In the genomic region with DNA sequence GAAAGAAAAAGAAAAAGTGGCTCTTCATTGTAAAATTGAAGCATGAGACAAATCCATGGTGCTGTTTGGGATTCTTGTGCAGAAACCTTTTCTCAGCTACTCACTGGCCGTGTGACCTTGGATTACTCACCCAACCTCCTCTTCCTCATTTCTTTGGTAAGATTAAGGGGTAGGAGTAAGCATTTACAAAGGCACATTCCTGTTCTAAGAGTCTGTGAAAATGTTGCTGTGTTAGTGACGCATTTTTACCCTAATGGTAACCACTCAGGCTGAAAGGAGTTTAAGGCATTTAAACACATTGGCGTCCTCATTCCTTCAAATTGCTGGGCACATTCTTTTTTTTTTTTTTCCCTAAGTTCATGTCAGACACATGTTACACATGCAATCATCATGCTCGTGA, we compare ENCODE assay signal across 17 cellular contexts. TPM values are rescaled to one million over a fixed set of nuclear protein-coding genes. Genes with fewer than 3 reads are reported as not detected.
DNase-seq lines count a peak whose midpoint lies in the region; ATAC-seq and TF ChIP-seq lines count a peak whose summit lies in the region.
"Had no signal": no experiment of that assay in that cellular context is flagged by ENCODE, and none has a peak within 500 bp of the region (broad histone marks: within the 10 kb centered on the region; RNA-seq: fewer than 3 reads in every experiment).

No MANE protein-coding gene starts in this region.

- peaks cover 17% of the 10 kb centered on the region for H3K4me1 Mint-ChIP-seq in endodermal cell
- peaks cover 9% of the 10 kb centered on the region for H3K4me1 Mint-ChIP-seq in activated CD8-positive, alpha-beta memory T cell treated with anti-CD3 and anti-CD28 coated beads, Interleukin-2, amount 10 ng/mL, durations not matched to agents 7 days and 5 days

- in situ Hi-C loops in astrocyte of the cerebellum (cut with HindIII; ENCODE audit: low sequenced_read_pairs), result no loop called here

- no peaks in the 10 kb centered on the region for H3K4me1 ChIP-seq in endodermal cell (ENCODE audit: control insufficient read depth, insufficient read depth, low read length)
- H3K4me1 ChIP-seq: pancreas had no signal

- H3K36me3 Mint-ChIP-seq in endodermal cell (ENCODE audit: low read depth), result peaks cover 22% of the 10 kb centered on the region
- H3K36me3 Mint-ChIP-seq in activated CD8-positive, alpha-beta memory T cell treated with anti-CD3 and anti-CD28 coated beads, Interleukin-2, amount 10 ng/mL, durations not matched to agents 7 days and 5 days, result no peaks in the 10 kb centered on the region

- CTCF ChIA-PET in activated CD8-positive, alpha-beta memory T cell treated with anti-CD3 and anti-CD28 coated beads, Interleukin-2, amount 10 ng/mL, durations not matched to agents 7 days and 5 days (lab: Charles Lee), result no interaction called here

- no peak for ATAC-seq in HG03175 (IDR thresholded peaks at IDR 0.05; ENCODE audit: unreplicated experiment)
- no peak for ATAC-seq in activated CD8-positive, alpha-beta memory T cell treated with anti-CD3 and anti-CD28 coated beads, Interleukin-2, amount 10 ng/mL, durations not matched to agents 7 days and 5 days
- ATAC-seq: heart left ventricle, pancreas had no signal

- peak; percentile 95 for DNase-seq in AG09309 (ENCODE audit: low read depth)
- DNase-seq in LHCN-M2 (ENCODE audit: low read depth), result peak; percentile 43
- peak; percentile 89 for DNase-seq in astrocyte of the cerebellum (ENCODE audit: low read depth)
- DNase-seq in kidney epithelial cell (ENCODE audit: low read depth), result peak; percentile 97
- DNase-seq in endodermal cell, result no peak
- DNase-seq in NCI-H82 (lab: John Stamatoyannopoulos, UW), result no peak
- no peak for DNase-seq in activated CD8-positive, alpha-beta memory T cell treated with anti-CD3 and anti-CD28 coated beads, Interleukin-2, amount 10 ng/mL, durations not matched to agents 7 days and 5 days
- DNase-seq: activated CD4-positive, alpha-beta T cell treated with anti-CD3 and anti-CD28 coated beads for 1 hour; C1 segment of cervical spinal cord; H7; heart left ventricle; pancreas; SHP77 had no signal

- no peak overlapping the region for H3K4me3 ChIP-seq in AG09309 (ENCODE audit: control insufficient read depth, low read depth, low read length)
- no peak overlapping the region for H3K4me3 ChIP-seq in astrocyte of the cerebellum (ENCODE audit: low read depth, low read length)
- H3K4me3 ChIP-seq in kidney epithelial cell (ENCODE audit: low read depth, low read length), result no peak overlapping the region
- H3K4me3 ChIP-seq in endodermal cell (ENCODE audit: low read length), result no peak overlapping the region
- H3K4me3 ChIP-seq: heart left ventricle, pancreas had no signal

- TF ChIP-seq CTCF in AG09309 (IDR thresholded peaks at IDR 0.05; ENCODE audit: control insufficient read depth, insufficient read depth, low read depth, low read length, missing control alignments) (no peak), astrocyte of the cerebellum (IDR thresholded peaks at IDR 0.05; ENCODE audit: low read depth, low read length, missing control alignments) (no peak), kidney epithelial cell (IDR thresholded peaks at IDR 0.05; ENCODE audit: insufficient read depth, low read length, poor library complexity, severe bottlenecking) (no peak), endodermal cell (conservative IDR thresholded peaks at IDR 0.05) (no peak)

- no peaks in the 10 kb centered on the region for H3K27me3 ChIP-seq in kidney epithelial cell (ENCODE audit: control insufficient read depth, insufficient read depth, low read length)
- H3K27me3 ChIP-seq in endodermal cell (ENCODE audit: control insufficient read depth, insufficient read depth, low read length, poor library complexity, severe bottlenecking), result no peaks in the 10 kb centered on the region
- H3K27me3 ChIP-seq: pancreas had no signal

- WGBS in endodermal cell (ENCODE audit: insufficient coverage in 1 of 2, insufficient read length in 1 of 2), 2 experiments, result 93 to 95% methylated on average over 4 of the region's 4 CpGs

- H3K9ac ChIP-seq in endodermal cell (ENCODE audit: extremely low read depth, low read length, poor library complexity, severe bottlenecking), result no peak overlapping the region
- H3K9ac ChIP-seq: KMS-11 had no signal

- H3K27ac Mint-ChIP-seq in endodermal cell, result no peak overlapping the region
- no peak overlapping the region for H3K27ac Mint-ChIP-seq in activated CD8-positive, alpha-beta memory T cell treated with anti-CD3 and anti-CD28 coated beads, Interleukin-2, amount 10 ng/mL, durations not matched to agents 7 days and 5 days
- H3K27ac Mint-ChIP-seq: activated T-helper 1 cell treated with anti-CD3 and anti-CD28 coated beads, Interleukin-12 subunit alpha, Interleukin-12 subunit beta, Interleukin-2, Interleukin-4 antibody, amounts not matched to agents 30 ng/mL and 10 ng/mL and 1 ng/mL, durations not matched to agents 14 hours and 24 hours and 36 hours had no signal

- H3K27ac ChIP-seq in endodermal cell (ENCODE audit: low read depth, low read length), result no peak overlapping the region
- H3K27ac ChIP-seq: heart left ventricle, KMS-11, pancreas had no signal

- no peak overlapping the region for H3K4me3 Mint-ChIP-seq in endodermal cell
- H3K4me3 Mint-ChIP-seq in activated CD8-positive, alpha-beta memory T cell treated with anti-CD3 and anti-CD28 coated beads, Interleukin-2, amount 10 ng/mL, durations not matched to agents 7 days and 5 days, result no peak overlapping the region
- H3K4me3 Mint-ChIP-seq: activated T-helper 1 cell treated with anti-CD3 and anti-CD28 coated beads, Interleukin-12 subunit alpha, Interleukin-12 subunit beta, Interleukin-2, Interleukin-4 antibody, amounts not matched to agents 30 ng/mL and 10 ng/mL and 1 ng/mL, durations not matched to agents 14 hours and 24 hours and 36 hours; central memory CD8-positive, alpha-beta T cell had no signal

- H3K36me3 ChIP-seq in kidney epithelial cell (ENCODE audit: control insufficient read depth, insufficient read depth, low read length) (no peaks in the 10 kb centered on the region), endodermal cell (ENCODE audit: control insufficient read depth, insufficient read depth, low read length) (peaks cover 23% of the 10 kb centered on the region)
- H3K36me3 ChIP-seq: heart left ventricle, pancreas had no signal

- no peaks in the 10 kb centered on the region for H3K27me3 Mint-ChIP-seq in endodermal cell (ENCODE audit: insufficient read depth)
- H3K27me3 Mint-ChIP-seq in activated CD8-positive, alpha-beta memory T cell treated with anti-CD3 and anti-CD28 coated beads, Interleukin-2, amount 10 ng/mL, durations not matched to agents 7 days and 5 days, result peaks cover 34% of the 10 kb centered on the region

- H3K9me3 ChIP-seq in endodermal cell (ENCODE audit: control insufficient read depth, low read length), result no peaks in the 10 kb centered on the region
- H3K9me3 ChIP-seq: heart left ventricle, pancreas had no signal

- H3K9me3 Mint-ChIP-seq in endodermal cell, result no peaks in the 10 kb centered on the region
- no peaks in the 10 kb centered on the region for H3K9me3 Mint-ChIP-seq in activated CD8-positive, alpha-beta memory T cell treated with anti-CD3 and anti-CD28 coated beads, Interleukin-2, amount 10 ng/mL, durations not matched to agents 7 days and 5 days (ENCODE audit: low read depth)
- H3K9me3 Mint-ChIP-seq: activated T-helper 1 cell treated with anti-CD3 and anti-CD28 coated beads, Interleukin-12 subunit alpha, Interleukin-12 subunit beta, Interleukin-2, Interleukin-4 antibody, amounts not matched to agents 30 ng/mL and 10 ng/mL and 1 ng/mL, durations not matched to agents 14 hours and 24 hours and 36 hours; central memory CD8-positive, alpha-beta T cell had no signal

RNA-seq across cellular contexts. Expression of a gene that starts 4.3 kb away (rescaled TPM):
- 64.1 and 72.7 TPM in 2 replicates for total RNA-seq in LHCN-M2 (2014; rRNA removed)
- 46.8 TPM for polyA plus RNA-seq in LHCN-M2 (2012)
- total RNA-seq in kidney epithelial cell, result 116 and 117 TPM in 2 replicates
- total RNA-seq in endodermal cell, result 10 to 100 TPM; 66.6 to 87.5 TPM
- 68.8 TPM for polyA plus RNA-seq in endodermal cell (2013, experiment 1 of 2)
- 63.3 TPM for polyA plus RNA-seq in endodermal cell (2013, experiment 2 of 2)
- total RNA-seq in activated CD8-positive, alpha-beta memory T cell treated with anti-CD3 and anti-CD28 coated beads, Interleukin-2, amount 10 ng/mL, durations not matched to agents 7 days and 5 days, result under 1 TPM in 1 of 2 experiments, not detected in 1; 0.61 TPM

Comparison
In these comparisons a context has a peak if more than half of its experiments do, and no peak if none do; other contexts are left out.
1. DNase-seq: peak in AG09309 (single experiment), LHCN-M2 (single experiment), astrocyte of the cerebellum (single experiment) and kidney epithelial cell (single experiment); none in endodermal cell (single experiment), NCI-H82 (single experiment) and activated CD8-positive, alpha-beta memory T cell treated with anti-CD3 and anti-CD28 coated beads, Interleukin-2, amount 10 ng/mL, durations not matched to agents 7 days and 5 days (single experiment).
2. RNA of a gene that starts 4.3 kb away (total RNA-seq): 116 to 117 TPM in kidney epithelial cell, 66.6 to 87.5 TPM in endodermal cell and 64.1 to 72.7 TPM in LHCN-M2; 0.61 TPM in activated CD8-positive, alpha-beta memory T cell treated with anti-CD3 and anti-CD28 coated beads, Interleukin-2, amount 10 ng/mL, durations not matched to agents 7 days and 5 days; every median in the first group is over 10 times any median in the second.